2 cellular contexts compared by ENCODE assay signal in genomic region chr7:158737064-158737695, GRCh38.
TF ChIP-seq lines count a peak whose summit lies in the region.

No MANE protein-coding gene starts in this region.

TF ChIP-seq in GM23338, 12 proteins besides CTCF, POLR2A, EP300 and RAD21:
- TF ChIP-seq EZH2phosphoT487 (IDR thresholded peaks at IDR 0.05; ENCODE audit: unreplicated experiment) (no peak), REST (IDR thresholded peaks at IDR 0.05; ENCODE audit: unreplicated experiment) (no peak), ZNF114 (CRISPR knock-in tag; IDR thresholded peaks at IDR 0.05) (no peak), POLR2AphosphoS5 (IDR thresholded peaks at IDR 0.05; ENCODE audit: low read depth) (no peak), JUNB (IDR thresholded peaks at IDR 0.05; ENCODE audit: unreplicated experiment) (no peak), EZH2 (IDR thresholded peaks at IDR 0.05; ENCODE audit: low read depth, unreplicated experiment) (no peak), ETS1 (IDR thresholded peaks at IDR 0.05) (no peak), ZNF331 (CRISPR knock-in tag; IDR thresholded peaks at IDR 0.05; ENCODE audit: low read depth) (no peak), NANOG (IDR thresholded peaks at IDR 0.05; ENCODE audit: borderline replicate concordance) (no peak), STAT1 (IDR thresholded peaks at IDR 0.05; ENCODE audit: unreplicated experiment) (no peak), CREB1 (CRISPR knock-in tag; IDR thresholded peaks at IDR 0.05; ENCODE audit: low read depth) (no peak)
- TF ChIP-seq, protein P1, sequence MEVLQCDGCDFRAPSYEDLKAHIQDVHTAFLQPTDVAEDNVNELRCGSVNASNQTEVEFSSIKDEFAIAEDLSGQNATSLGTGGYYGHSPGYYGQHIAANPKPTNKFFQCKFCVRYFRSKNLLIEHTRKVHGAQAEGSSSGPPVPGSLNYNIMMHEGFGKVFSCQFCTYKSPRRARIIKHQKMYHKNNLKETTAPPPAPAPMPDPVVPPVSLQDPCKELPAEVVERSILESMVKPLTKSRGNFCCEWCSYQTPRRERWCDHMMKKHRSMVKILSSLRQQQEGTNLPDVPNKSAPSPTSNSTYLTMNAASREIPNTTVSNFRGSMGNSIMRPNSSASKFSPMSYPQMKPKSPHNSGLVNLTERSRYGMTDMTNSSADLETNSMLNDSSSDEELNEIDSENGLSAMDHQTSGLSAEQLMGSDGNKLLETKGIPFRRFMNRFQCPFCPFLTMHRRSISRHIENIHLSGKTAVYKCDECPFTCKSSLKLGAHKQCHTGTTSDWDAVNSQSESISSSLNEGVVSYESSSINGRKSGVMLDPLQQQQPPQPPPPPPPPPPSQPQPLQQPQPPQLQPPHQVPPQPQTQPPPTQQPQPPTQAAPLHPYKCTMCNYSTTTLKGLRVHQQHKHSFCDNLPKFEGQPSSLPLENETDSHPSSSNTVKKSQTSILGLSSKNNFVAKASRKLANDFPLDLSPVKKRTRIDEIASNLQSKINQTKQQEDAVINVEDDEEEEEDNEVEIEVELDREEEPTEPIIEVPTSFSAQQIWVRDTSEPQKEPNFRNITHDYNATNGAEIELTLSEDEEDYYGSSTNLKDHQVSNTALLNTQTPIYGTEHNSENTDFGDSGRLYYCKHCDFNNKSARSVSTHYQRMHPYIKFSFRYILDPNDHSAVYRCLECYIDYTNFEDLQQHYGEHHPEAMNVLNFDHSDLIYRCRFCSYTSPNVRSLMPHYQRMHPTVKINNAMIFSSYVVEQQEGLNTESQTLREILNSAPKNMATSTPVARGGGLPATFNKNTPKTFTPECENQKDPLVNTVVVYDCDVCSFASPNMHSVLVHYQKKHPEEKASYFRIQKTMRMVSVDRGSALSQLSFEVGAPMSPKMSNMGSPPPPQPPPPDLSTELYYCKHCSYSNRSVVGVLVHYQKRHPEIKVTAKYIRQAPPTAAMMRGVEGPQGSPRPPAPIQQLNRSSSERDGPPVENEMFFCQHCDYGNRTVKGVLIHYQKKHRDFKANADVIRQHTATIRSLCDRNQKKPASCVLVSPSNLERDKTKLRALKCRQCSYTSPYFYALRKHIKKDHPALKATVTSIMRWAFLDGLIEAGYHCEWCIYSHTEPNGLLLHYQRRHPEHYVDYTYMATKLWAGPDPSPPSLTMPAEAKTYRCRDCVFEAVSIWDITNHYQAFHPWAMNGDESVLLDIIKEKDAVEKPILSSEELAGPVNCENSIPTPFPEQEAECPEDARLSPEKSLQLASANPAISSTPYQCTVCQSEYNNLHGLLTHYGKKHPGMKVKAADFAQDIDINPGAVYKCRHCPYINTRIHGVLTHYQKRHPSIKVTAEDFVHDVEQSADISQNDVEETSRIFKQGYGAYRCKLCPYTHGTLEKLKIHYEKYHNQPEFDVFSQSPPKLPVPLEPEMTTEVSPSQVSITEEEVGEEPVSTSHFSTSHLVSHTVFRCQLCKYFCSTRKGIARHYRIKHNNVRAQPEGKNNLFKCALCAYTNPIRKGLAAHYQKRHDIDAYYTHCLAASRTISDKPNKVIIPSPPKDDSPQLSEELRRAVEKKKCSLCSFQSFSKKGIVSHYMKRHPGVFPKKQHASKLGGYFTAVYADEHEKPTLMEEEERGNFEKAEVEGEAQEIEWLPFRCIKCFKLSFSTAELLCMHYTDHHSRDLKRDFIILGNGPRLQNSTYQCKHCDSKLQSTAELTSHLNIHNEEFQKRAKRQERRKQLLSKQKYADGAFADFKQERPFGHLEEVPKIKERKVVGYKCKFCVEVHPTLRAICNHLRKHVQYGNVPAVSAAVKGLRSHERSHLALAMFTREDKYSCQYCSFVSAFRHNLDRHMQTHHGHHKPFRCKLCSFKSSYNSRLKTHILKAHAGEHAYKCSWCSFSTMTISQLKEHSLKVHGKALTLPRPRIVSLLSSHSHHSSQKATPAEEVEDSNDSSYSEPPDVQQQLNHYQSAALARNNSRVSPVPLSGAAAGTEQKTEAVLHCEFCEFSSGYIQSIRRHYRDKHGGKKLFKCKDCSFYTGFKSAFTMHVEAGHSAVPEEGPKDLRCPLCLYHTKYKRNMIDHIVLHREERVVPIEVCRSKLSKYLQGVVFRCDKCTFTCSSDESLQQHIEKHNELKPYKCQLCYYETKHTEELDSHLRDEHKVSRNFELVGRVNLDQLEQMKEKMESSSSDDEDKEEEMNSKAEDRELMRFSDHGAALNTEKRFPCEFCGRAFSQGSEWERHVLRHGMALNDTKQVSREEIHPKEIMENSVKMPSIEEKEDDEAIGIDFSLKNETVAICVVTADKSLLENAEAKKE (CRISPR knock-in tag; IDR thresholded peaks at IDR 0.05), result no peak

TF ChIP-seq in IMR-90, 13 proteins besides CTCF, POLR2A, EP300 and RAD21:
- TF ChIP-seq, protein P2, sequence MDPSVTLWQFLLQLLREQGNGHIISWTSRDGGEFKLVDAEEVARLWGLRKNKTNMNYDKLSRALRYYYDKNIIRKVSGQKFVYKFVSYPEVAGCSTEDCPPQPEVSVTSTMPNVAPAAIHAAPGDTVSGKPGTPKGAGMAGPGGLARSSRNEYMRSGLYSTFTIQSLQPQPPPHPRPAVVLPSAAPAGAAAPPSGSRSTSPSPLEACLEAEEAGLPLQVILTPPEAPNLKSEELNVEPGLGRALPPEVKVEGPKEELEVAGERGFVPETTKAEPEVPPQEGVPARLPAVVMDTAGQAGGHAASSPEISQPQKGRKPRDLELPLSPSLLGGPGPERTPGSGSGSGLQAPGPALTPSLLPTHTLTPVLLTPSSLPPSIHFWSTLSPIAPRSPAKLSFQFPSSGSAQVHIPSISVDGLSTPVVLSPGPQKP (IDR thresholded peaks at IDR 0.05; ENCODE audit: borderline replicate concordance, low read depth, low read length), result no peak
- TF ChIP-seq RCOR1 (IDR thresholded peaks at IDR 0.05; ENCODE audit: insufficient replicate concordance, low read length) (no peak), RFX5 (IDR thresholded peaks at IDR 0.05; ENCODE audit: low read depth, low read length) (no peak), SMC3 (IDR thresholded peaks at IDR 0.05; ENCODE audit: low read depth, low read length) (no peak), NFE2L2 (IDR thresholded peaks at IDR 0.05; ENCODE audit: low read depth, low read length) (no peak), FOS (IDR thresholded peaks at IDR 0.05; ENCODE audit: low read depth, low read length) (no peak), CHD1 (IDR thresholded peaks at IDR 0.05; ENCODE audit: low read depth, low read length) (no peak), CEBPB (IDR thresholded peaks at IDR 0.05; ENCODE audit: low read depth, low read length) (no peak), MAFK (IDR thresholded peaks at IDR 0.05; ENCODE audit: low read depth, low read length) (no peak), MAZ (IDR thresholded peaks at IDR 0.05; ENCODE audit: borderline replicate concordance, low read depth, low read length) (no peak), BHLHE40 (IDR thresholded peaks at IDR 0.05; ENCODE audit: low read depth, low read length) (no peak), MXI1 (IDR thresholded peaks at IDR 0.05; ENCODE audit: borderline replicate concordance, low read depth, low read length) (no peak), USF2 (IDR thresholded peaks at IDR 0.05; ENCODE audit: low read depth, low read length) (no peak)
